In genomic region chr14:89060191-89060590, GRCh38 we compare ENCODE assay signal across 16 cellular contexts.
DNase-seq lines count a peak whose midpoint lies in the region; ATAC-seq and TF ChIP-seq lines count a peak whose summit lies in the region.
"Had no signal": no experiment of that assay in that cellular context is flagged by ENCODE, and none has a peak within 500 bp of the region (broad histone marks: within the 10 kb centered on the region; RNA-seq: fewer than 3 reads in every experiment).

No MANE protein-coding gene starts in this region.

- H3K27ac ChIP-seq in esophagus muscularis mucosa (replicated peaks in 1 of 4) = no peak overlapping the region
- H3K27ac ChIP-seq in trophoblast cell (ENCODE audit: low read depth, low read length) = no peak overlapping the region
- H3K27ac ChIP-seq: Peyer's patch had no signal

- H3K23ac ChIP-seq in trophoblast cell (ENCODE audit: low read length) = no peak overlapping the region

- H3K9me3 Mint-ChIP-seq in activated naive CD4-positive, alpha-beta T cell treated with anti-CD3 and anti-CD28 coated beads, Interleukin-2, amount 50 U/mL, for 72 hours = peaks cover 4 to 5% of the 10 kb centered on the region in 2 donors
- peaks cover 2% of the 10 kb centered on the region for H3K9me3 Mint-ChIP-seq in glutamatergic neuron (ENCODE audit: unreplicated experiment)

- peaks cover 13% of the 10 kb centered on the region for H3K79me1 ChIP-seq in trophoblast cell (ENCODE audit: low read length)

- no peak overlapping the region for H2AFZ ChIP-seq in trophoblast cell (ENCODE audit: insufficient read depth, low read length, poor library complexity)

- no peak overlapping the region for H3K18ac ChIP-seq in trophoblast cell (ENCODE audit: low read length)

- H3K4ac ChIP-seq in trophoblast cell (ENCODE audit: low read depth, low read length) = no peak overlapping the region

- no peak overlapping the region for H3K9ac ChIP-seq in trophoblast cell (ENCODE audit: low read length)

- no peak for TF ChIP-seq CTCF in esophagus muscularis mucosa (IDR thresholded peaks at IDR 0.05)
- TF ChIP-seq CTCF in glutamatergic neuron (IDR thresholded peaks at IDR 0.05; ENCODE audit: partially characterized antibody, unreplicated experiment) = no peak

- no peaks in the 10 kb centered on the region for H3K27me3 ChIP-seq in MG63
- H3K27me3 ChIP-seq in esophagus muscularis mucosa = no peaks in the 10 kb centered on the region
- H3K27me3 ChIP-seq in trophoblast cell (ENCODE audit: insufficient read depth, low read length) = no peaks in the 10 kb centered on the region
- H3K27me3 ChIP-seq: Peyer's patch had no signal

- no peaks in the 10 kb centered on the region for H3K4me1 Mint-ChIP-seq in glutamatergic neuron (ENCODE audit: low read depth, unreplicated experiment)

- H2BK120ac ChIP-seq in trophoblast cell (ENCODE audit: insufficient read depth, low read length, poor library complexity) = peak overlapping the region; percentile 49

- peak overlapping the region; percentile 28 for H2BK5ac ChIP-seq in trophoblast cell (ENCODE audit: low read depth, low read length, poor library complexity)

- no peak overlapping the region for H3K27ac Mint-ChIP-seq in activated naive CD4-positive, alpha-beta T cell treated with anti-CD3 and anti-CD28 coated beads, Interleukin-2, amount 50 U/mL, for 72 hours
- H3K27ac Mint-ChIP-seq in glutamatergic neuron (ENCODE audit: unreplicated experiment) = no peak overlapping the region
- H3K27ac Mint-ChIP-seq: T-helper 17 cell had no signal

- H3K14ac ChIP-seq in trophoblast cell (ENCODE audit: low read length) = peak overlapping the region; percentile 32

- intact Hi-C loops in esophagus muscularis mucosa (cut with DNase I) = no loop called here

- H3K4me2 ChIP-seq in trophoblast cell (ENCODE audit: low read length) = no peak overlapping the region

- H2BK12ac ChIP-seq in trophoblast cell (ENCODE audit: low read length) = peak overlapping the region; percentile 53

- H3K27me3 Mint-ChIP-seq in glutamatergic neuron (ENCODE audit: unreplicated experiment) = peaks cover 2% of the 10 kb centered on the region

- peaks cover 2% of the 10 kb centered on the region for H3K79me2 ChIP-seq in trophoblast cell (ENCODE audit: control insufficient read depth, insufficient read depth, low read length, poor library complexity)

- DNase-seq in EL (peak; percentile 35), MG63 (peak; percentile 3), esophagus muscularis mucosa (ENCODE audit: extremely low spot score) (peak; percentile 50), trophoblast cell (no peak), glutamatergic neuron (no peak)
- DNase-seq in activated naive CD4-positive, alpha-beta T cell treated with anti-CD3 and anti-CD28 coated beads, Interleukin-2, amount 50 U/mL, for 72 hours (ENCODE audit: low spot score in 2 of 2) = no peak
- no peak for DNase-seq in stimulated activated CD4-positive, alpha-beta T cell treated with anti-CD3 and anti-CD28 coated beads, Interleukin-15, amount 100 ng/mL, for 24 hours
- DNase-seq: ACHN, MV-4-11, NCI-H1694 treated with DMSO at 0.1 percent for 48 hours, NCI-H526, Peyer's patch, T-helper 17 cell had no signal

- H3K9me3 ChIP-seq in MG63 (no peaks in the 10 kb centered on the region), esophagus muscularis mucosa (no peaks in the 10 kb centered on the region), trophoblast cell (ENCODE audit: insufficient read depth, low read depth, low read length) (peaks cover 4% of the 10 kb centered on the region)
- H3K9me3 ChIP-seq: HAP-1, Peyer's patch had no signal

- ATAC-seq in activated naive CD4-positive, alpha-beta T cell treated with anti-CD3 and anti-CD28 coated beads, Interleukin-2, amount 50 U/mL, for 72 hours = no peak
- ATAC-seq: K562, Right ventricle myocardium inferior, T-helper 17 cell had no signal

- H3K36me3 ChIP-seq in MG63 (no peaks in the 10 kb centered on the region), esophagus muscularis mucosa (no peaks in the 10 kb centered on the region), trophoblast cell (ENCODE audit: control insufficient read depth in 1 of 2, insufficient read depth in 2 of 2, low read length in 2 of 2) (no peaks in the 10 kb centered on the region)
- H3K36me3 ChIP-seq: HAP-1, Peyer's patch had no signal

- H2AK5ac ChIP-seq in trophoblast cell (ENCODE audit: low read length) = no peak overlapping the region

- no peaks in the 10 kb centered on the region for H3K4me1 ChIP-seq in esophagus muscularis mucosa
- H3K4me1 ChIP-seq in trophoblast cell (ENCODE audit: control insufficient read depth in 1 of 2, insufficient read depth in 2 of 2, low read length in 2 of 2) = peaks cover 9 to 16% of the 10 kb centered on the region in 2 experiments
- H3K4me1 ChIP-seq: HAP-1, Peyer's patch had no signal

- TF ChIP-seq POLR2A in esophagus muscularis mucosa (IDR thresholded peaks at IDR 0.05; ENCODE audit: low read depth) = no peak

- H3K4me3 ChIP-seq in MG63 (no peak overlapping the region), esophagus muscularis mucosa (no peak overlapping the region), trophoblast cell (ENCODE audit: low read depth, low read length) (no peak overlapping the region)
- H3K4me3 ChIP-seq: HAP-1, K562, Peyer's patch had no signal

- H4K91ac ChIP-seq in trophoblast cell (ENCODE audit: low read depth, low read length) = peak overlapping the region; percentile 64

- peak overlapping the region; percentile 19 for H4K8ac ChIP-seq in trophoblast cell (ENCODE audit: low read depth, low read length)

- H4K12ac ChIP-seq in trophoblast cell (ENCODE audit: low read depth, low read length) = no peak overlapping the region

- no peak for TF ChIP-seq EP300 in esophagus muscularis mucosa (IDR thresholded peaks at IDR 0.05)

- no peak overlapping the region for H3K4me3 Mint-ChIP-seq in glutamatergic neuron (ENCODE audit: unreplicated experiment)
- H3K4me3 Mint-ChIP-seq: T-helper 17 cell had no signal

- no peaks in the 10 kb centered on the region for H3K36me3 Mint-ChIP-seq in activated naive CD4-positive, alpha-beta T cell treated with anti-CD3 and anti-CD28 coated beads, Interleukin-2, amount 50 U/mL, for 72 hours
- H3K36me3 Mint-ChIP-seq in glutamatergic neuron (ENCODE audit: unreplicated experiment) = peaks cover 5% of the 10 kb centered on the region

Comparison
In these comparisons a context has a peak if more than half of its experiments do, and no peak if none do; other contexts are left out.
1. DNase-seq: peak in EL (single experiment), MG63 (single experiment) and esophagus muscularis mucosa (single experiment); none in trophoblast cell (0 of 2), activated naive CD4-positive, alpha-beta T cell treated with anti-CD3 and anti-CD28 coated beads, Interleukin-2, amount 50 U/mL, for 72 hours (0 of 2), glutamatergic neuron (single experiment) and stimulated activated CD4-positive, alpha-beta T cell treated with anti-CD3 and anti-CD28 coated beads, Interleukin-15, amount 100 ng/mL, for 24 hours (single experiment).